ENCODE assay signal across 8 cellular contexts in genomic region chr11:83816572-83817187, GRCh38.
DNase-seq lines count a peak whose midpoint lies in the region; TF ChIP-seq lines count a peak whose summit lies in the region.

No MANE protein-coding gene starts in this region.

- no peaks in the 10 kb centered on the region for H3K9me3 ChIP-seq in OCI-LY1 (ENCODE audit: low read length)

- no peak overlapping the region for H3K9ac ChIP-seq in OCI-LY1 (ENCODE audit: low read length)

- no peak overlapping the region for H2AFZ ChIP-seq in OCI-LY1 (ENCODE audit: low read length)

- H3F3A ChIP-seq in OCI-LY1 (ENCODE audit: insufficient read depth, low read length): no peaks in the 10 kb centered on the region

- H3K4me3 ChIP-seq in OCI-LY1 (ENCODE audit: low read depth, low read length, poor library complexity, severe bottlenecking) (no peak overlapping the region), epithelial cell of esophagus (ENCODE audit: low read length) (no peak overlapping the region)

- H3K4me2 ChIP-seq in OCI-LY1 (ENCODE audit: low read length): no peak overlapping the region

- H4K20me1 ChIP-seq in OCI-LY1 (ENCODE audit: insufficient read depth, low read length): no peaks in the 10 kb centered on the region

- no peaks in the 10 kb centered on the region for H3K9me2 ChIP-seq in OCI-LY1 (ENCODE audit: low read depth, low read length)

- TF ChIP-seq CTCF in GM12873 (IDR thresholded peaks at IDR 0.05; ENCODE audit: insufficient read depth, low read depth, low read length, missing control alignments) (peak; percentile 52), OCI-LY1 (IDR thresholded peaks at IDR 0.05; ENCODE audit: low read length) (peak; percentile 78), epithelial cell of esophagus (IDR thresholded peaks at IDR 0.05; ENCODE audit: insufficient read depth, low read depth, low read length, missing control alignments) (peak; percentile 49)

- no peaks in the 10 kb centered on the region for H3K79me2 ChIP-seq in OCI-LY1 (ENCODE audit: insufficient read depth, low read length)

- intact Hi-C loops in activated CD4-positive, alpha-beta T cell treated with anti-CD3 and anti-CD28 coated beads, Interleukin-2, amount 10 ng/mL, durations not matched to agents 24 days and 14 days (cut with micrococcal nuclease): loop anchor here (10.0 kb wide), 1 partner anchor 1102 kb away; no protein-coding TSS in a partner anchor

- H3K4me3 Mint-ChIP-seq in activated CD4-positive, alpha-beta T cell treated with anti-CD3 and anti-CD28 coated beads, Interleukin-2, amount 10 ng/mL, durations not matched to agents 24 days and 14 days: no peak overlapping the region

- no peaks in the 10 kb centered on the region for H3K27me3 ChIP-seq in OCI-LY1 (ENCODE audit: insufficient read depth, low read length)

- H3K27ac Mint-ChIP-seq in activated CD4-positive, alpha-beta T cell treated with anti-CD3 and anti-CD28 coated beads, Interleukin-2, amount 10 ng/mL, durations not matched to agents 24 days and 14 days: no peak overlapping the region

- no peaks in the 10 kb centered on the region for H3K36me3 Mint-ChIP-seq in activated CD4-positive, alpha-beta T cell treated with anti-CD3 and anti-CD28 coated beads, Interleukin-2, amount 10 ng/mL, durations not matched to agents 24 days and 14 days (ENCODE audit: low read depth)

- no peak overlapping the region for H3K27ac ChIP-seq in OCI-LY1 (ENCODE audit: low read depth, low read length, poor library complexity, severe bottlenecking)

- no peaks in the 10 kb centered on the region for H3K9me3 Mint-ChIP-seq in activated CD4-positive, alpha-beta T cell treated with anti-CD3 and anti-CD28 coated beads, Interleukin-2, amount 10 ng/mL, durations not matched to agents 24 days and 14 days

- no peaks in the 10 kb centered on the region for H3K36me3 ChIP-seq in OCI-LY1 (ENCODE audit: insufficient read depth, low read length)

- no peaks in the 10 kb centered on the region for H3K4me1 ChIP-seq in OCI-LY1 (ENCODE audit: insufficient read depth, low read length, severe bottlenecking)

- no peaks in the 10 kb centered on the region for H3K4me1 Mint-ChIP-seq in activated CD4-positive, alpha-beta T cell treated with anti-CD3 and anti-CD28 coated beads, Interleukin-2, amount 10 ng/mL, durations not matched to agents 24 days and 14 days

- peak; percentile 22 for DNase-seq in A172 (ENCODE audit: low spot score)
- DNase-seq in epithelial cell of esophagus (ENCODE audit: low read depth): peak; percentile 22
- DNase-seq in superior temporal gyrus (ENCODE audit: extremely low spot score): peak; percentile 85
- no peak for DNase-seq in activated CD8-positive, alpha-beta memory T cell treated with anti-CD3 and anti-CD28 coated beads, Interleukin-2, amount 50 U/mL, for 48 hours
- no peak for DNase-seq in stimulated activated CD8-positive, alpha-beta memory T cell treated with anti-CD3 and anti-CD28 coated beads, Interleukin-4, amount 100 ng/mL, for 48 hours
- no peak for DNase-seq in activated CD4-positive, alpha-beta T cell treated with anti-CD3 and anti-CD28 coated beads, Interleukin-2, amount 10 ng/mL, durations not matched to agents 24 days and 14 days

- peaks cover 5% of the 10 kb centered on the region for H3K27me3 Mint-ChIP-seq in activated CD4-positive, alpha-beta T cell treated with anti-CD3 and anti-CD28 coated beads, Interleukin-2, amount 10 ng/mL, durations not matched to agents 24 days and 14 days

Comparison
In these comparisons a context has a peak if more than half of its experiments do, and no peak if none do; other contexts are left out.
1. DNase-seq: peak in A172 (single experiment), epithelial cell of esophagus (single experiment) and superior temporal gyrus (single experiment); none in activated CD8-positive, alpha-beta memory T cell treated with anti-CD3 and anti-CD28 coated beads, Interleukin-2, amount 50 U/mL, for 48 hours (single experiment), stimulated activated CD8-positive, alpha-beta memory T cell treated with anti-CD3 and anti-CD28 coated beads, Interleukin-4, amount 100 ng/mL, for 48 hours (single experiment) and activated CD4-positive, alpha-beta T cell treated with anti-CD3 and anti-CD28 coated beads, Interleukin-2, amount 10 ng/mL, durations not matched to agents 24 days and 14 days (single experiment).
2. Peak in every context shown above with its lines, with median percentiles within 50 percentile points of each other: CTCF ChIP-seq.